8 cellular contexts compared by ENCODE assay signal in the genomic region with DNA sequence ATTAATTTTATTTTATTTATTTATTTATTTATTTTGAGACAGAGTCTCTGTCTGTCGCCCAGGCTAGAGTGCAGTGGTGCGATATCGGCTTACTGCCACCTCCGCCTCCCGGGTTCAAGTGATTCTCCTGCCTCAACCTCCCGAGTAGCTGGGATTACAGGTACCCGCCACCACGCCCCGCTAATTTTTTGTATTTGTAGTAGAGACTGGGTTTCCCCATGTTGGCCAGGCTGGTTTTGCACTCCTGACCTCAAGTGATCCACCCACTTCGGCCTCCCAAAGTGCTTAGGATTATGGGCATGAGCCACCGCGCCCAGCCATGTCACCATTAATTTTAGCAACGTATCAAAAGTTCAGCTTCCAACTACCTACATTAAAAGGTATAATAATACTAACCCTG. TPM values are rescaled to one million over a fixed set of nuclear protein-coding genes. Genes with fewer than 3 reads are reported as not detected.
A peak's percentile ranks its signal among the peaks of the same experiment; 100 is the strongest.
DNase-seq lines count a peak whose midpoint lies in the region; ATAC-seq and TF ChIP-seq lines count a peak whose summit lies in the region.
"Not testable (repeated sequence)": the region's sequence is repeated elsewhere in the genome, so short reads cannot be mapped to it uniquely, and the experiment has no call there.

No MANE protein-coding gene starts in this region.

- CTCF ChIA-PET in A673 (lab: Charles Lee) = interaction anchor here (0.6 kb wide), 1 partner anchor 86 kb away, joined by 3 read pairs; no protein-coding TSS in a partner anchor
- CTCF ChIA-PET in naive thymus-derived CD4-positive, alpha-beta T cell (lab: Charles Lee) = interaction anchor here (1.4 to 3.6 kb wide), 3 partner anchors 17 to 48 kb away, joined by 3 to 29 read pairs (median 4); no protein-coding TSS in a partner anchor

- H3K9me3 Mint-ChIP-seq in activated T-helper 2 cell treated with anti-CD3 and anti-CD28 coated beads, Interferon-gamma antibody, Interleukin-2, Interleukin-4, amounts not matched to agents 10 μg/mL and 5 μg/mL and 100 μg/mL, durations not matched to agents 14 hours and 24 hours and 36 hours; dendritic cell treated with granulocyte-macrophage colony-stimulating factor and Interleukin-4, amounts not matched to agents 40 ng/mL and 50 ng/mL, for 4 days: not testable (repeated sequence)
- H3K9me3 Mint-ChIP-seq in naive thymus-derived CD4-positive, alpha-beta T cell = peaks cover 0 to 30% (median 5%) of the 10 kb centered on the region in 11 donors

- WGBS in hepatocyte (ENCODE audit: low lambda C conversion rate, missing lambda C conversion rate) = 85% methylated on average over 13 of the region's 13 CpGs

- H3K4me3 ChIP-seq in A673 (ENCODE audit: low read depth, low read length, poor library complexity, severe bottlenecking) (peak overlapping the region; percentile 90), H7 (ENCODE audit: insufficient read depth, low read depth, low read length) (peak overlapping the region; percentile 98), hepatocyte (peak overlapping the region; percentile 26)
- H3K4me3 ChIP-seq in naive thymus-derived CD4-positive, alpha-beta T cell (ENCODE audit: low read length) = peak overlapping the region; percentile 69

- H3K4me1 Mint-ChIP-seq in activated T-helper 2 cell treated with anti-CD3 and anti-CD28 coated beads, Interferon-gamma antibody, Interleukin-2, Interleukin-4, amounts not matched to agents 10 μg/mL and 5 μg/mL and 100 μg/mL, durations not matched to agents 14 hours and 24 hours and 36 hours (ENCODE audit: low read depth) = peaks cover 30% of the 10 kb centered on the region
- peaks cover 32% of the 10 kb centered on the region for H3K4me1 Mint-ChIP-seq in dendritic cell treated with granulocyte-macrophage colony-stimulating factor and Interleukin-4, amounts not matched to agents 40 ng/mL and 50 ng/mL, for 4 days (ENCODE audit: low read depth)
- H3K4me1 Mint-ChIP-seq in naive thymus-derived CD4-positive, alpha-beta T cell = peaks cover 12 to 48% (median 46%) of the 10 kb centered on the region in 7 donors

- not testable (repeated sequence) for H3K36me3 ChIP-seq in A673 (ENCODE audit: insufficient read depth, low read length, poor library complexity, severe bottlenecking); H7 (replicated peaks; ENCODE audit: control insufficient read depth, insufficient read depth, low read length); hepatocyte (replicated peaks; ENCODE audit: insufficient read depth, low read depth); naive thymus-derived CD4-positive, alpha-beta T cell (ENCODE audit: control insufficient read depth in 2 of 3, insufficient read depth in 3 of 3, low read length in 3 of 3)

- H3K4me2 ChIP-seq in hepatocyte = peak overlapping the region; percentile 89

- H3K4me1 ChIP-seq in A673 (ENCODE audit: insufficient read depth, low read length, poor library complexity, severe bottlenecking) (peaks cover 12% of the 10 kb centered on the region), hepatocyte (ENCODE audit: insufficient read depth) (peaks cover 22% of the 10 kb centered on the region)
- peaks cover 7 to 13% of the 10 kb centered on the region in 2 donors for H3K4me1 ChIP-seq in naive thymus-derived CD4-positive, alpha-beta T cell (ENCODE audit: control insufficient read depth in 2 of 2, insufficient read depth in 2 of 2, low read length in 2 of 2)

- H3K27ac Mint-ChIP-seq in activated T-helper 2 cell treated with anti-CD3 and anti-CD28 coated beads, Interferon-gamma antibody, Interleukin-2, Interleukin-4, amounts not matched to agents 10 μg/mL and 5 μg/mL and 100 μg/mL, durations not matched to agents 14 hours and 24 hours and 36 hours = peak overlapping the region; percentile 86
- H3K27ac Mint-ChIP-seq in dendritic cell treated with granulocyte-macrophage colony-stimulating factor and Interleukin-4, amounts not matched to agents 40 ng/mL and 50 ng/mL, for 4 days = peak overlapping the region; percentile 99
- peak overlapping the region; percentile 93 to 100 (median 99) for H3K27ac Mint-ChIP-seq in naive thymus-derived CD4-positive, alpha-beta T cell

- not testable (repeated sequence) for BruUV-seq in A673 (replicated peaks; lab: Mats Ljungman, UMichigan)

- not testable (repeated sequence) for H4K20me1 ChIP-seq in hepatocyte (ENCODE audit: insufficient read depth, poor library complexity, severe bottlenecking)

- not testable (repeated sequence) for H3K9me3 ChIP-seq in A673 (ENCODE audit: low read depth, low read length, poor library complexity, severe bottlenecking); hepatocyte (ENCODE audit: low read depth); naive thymus-derived CD4-positive, alpha-beta T cell (ENCODE audit: control insufficient read depth in 2 of 3, low read length in 3 of 3)

- not testable (repeated sequence) for DNase-seq in A673 (ENCODE audit: low spot score); H7; activated T-helper 2 cell treated with anti-CD3 and anti-CD28 coated beads, Interferon-gamma antibody, Interleukin-2, Interleukin-4, amounts not matched to agents 10 μg/mL and 5 μg/mL and 100 μg/mL, durations not matched to agents 14 hours and 24 hours and 36 hours (ENCODE audit: low spot score); hepatocyte (ENCODE audit: low spot score)
- DNase-seq in RPMI8226 = peak; percentile 47
- DNase-seq in naive thymus-derived CD4-positive, alpha-beta T cell = peak in 2 of 9 donors; percentile 9 to 15
- peak; percentile 25 for DNase-seq in stimulated activated CD4-positive, alpha-beta T cell treated with anti-CD3 and anti-CD28 coated beads, Interleukin-15, amount 100 ng/mL, for 24 hours

- H2AFZ ChIP-seq in hepatocyte = peak overlapping the region; percentile 80

- H3K27ac ChIP-seq in A673 (ENCODE audit: low read depth, low read length, poor library complexity, severe bottlenecking) = peak overlapping the region; percentile 84
- H3K27ac ChIP-seq in hepatocyte = peak overlapping the region; percentile 97
- H3K27ac ChIP-seq in naive thymus-derived CD4-positive, alpha-beta T cell (ENCODE audit: low read depth, low read length) = peak overlapping the region; percentile 94

- peaks cover 38% of the 10 kb centered on the region for H3K79me2 ChIP-seq in hepatocyte

- not testable (repeated sequence) for H3K27me3 ChIP-seq in A673 (replicated peaks; ENCODE audit: insufficient read depth, low read depth, low read length, poor library complexity); H7 (ENCODE audit: control insufficient read depth, insufficient read depth, low read length); hepatocyte; naive thymus-derived CD4-positive, alpha-beta T cell (ENCODE audit: control insufficient read depth in 2 of 2, insufficient read depth in 2 of 2, low read length in 2 of 2)

- ATAC-seq in naive thymus-derived CD4-positive, alpha-beta T cell = not testable (repeated sequence)

- H3K4me3 Mint-ChIP-seq in activated T-helper 2 cell treated with anti-CD3 and anti-CD28 coated beads, Interferon-gamma antibody, Interleukin-2, Interleukin-4, amounts not matched to agents 10 μg/mL and 5 μg/mL and 100 μg/mL, durations not matched to agents 14 hours and 24 hours and 36 hours (ENCODE audit: low read depth) = peak overlapping the region; percentile 98
- H3K4me3 Mint-ChIP-seq in dendritic cell treated with granulocyte-macrophage colony-stimulating factor and Interleukin-4, amounts not matched to agents 40 ng/mL and 50 ng/mL, for 4 days = peak overlapping the region; percentile 93
- H3K4me3 Mint-ChIP-seq in naive thymus-derived CD4-positive, alpha-beta T cell = peak overlapping the region; percentile 93 to 99 (median 98)

- intact Hi-C loops in A673 (cut with micrococcal nuclease; ENCODE audit: unreplicated experiment) = not testable (repeated sequence)
- intact Hi-C loops in activated T-helper 2 cell treated with anti-CD3 and anti-CD28 coated beads, Interferon-gamma antibody, Interleukin-2, Interleukin-4, amounts not matched to agents 10 μg/mL and 5 μg/mL and 100 μg/mL, durations not matched to agents 14 hours and 24 hours and 36 hours (cut with micrococcal nuclease) = loop anchor here (5.0 kb wide), 1 partner anchor 215 kb away; the partner anchor contains the start of gene MOB1B
- intact Hi-C loops in dendritic cell treated with granulocyte-macrophage colony-stimulating factor and Interleukin-4, amounts not matched to agents 40 ng/mL and 50 ng/mL, for 4 days (cut with micrococcal nuclease) = loop anchor here (5.0 kb wide), 2 partner anchors 260 to 305 kb away; partner anchors contain the start of gene DCK
- intact Hi-C loops in naive thymus-derived CD4-positive, alpha-beta T cell (cut with micrococcal nuclease) = loop anchor here in 1 of 2 donors (5.0 kb wide), 1 partner anchor 925 kb away; the partner anchor contains the start of gene SULT1B1

- H3K27me3 Mint-ChIP-seq in activated T-helper 2 cell treated with anti-CD3 and anti-CD28 coated beads, Interferon-gamma antibody, Interleukin-2, Interleukin-4, amounts not matched to agents 10 μg/mL and 5 μg/mL and 100 μg/mL, durations not matched to agents 14 hours and 24 hours and 36 hours (ENCODE audit: low read depth); dendritic cell treated with granulocyte-macrophage colony-stimulating factor and Interleukin-4, amounts not matched to agents 40 ng/mL and 50 ng/mL, for 4 days; naive thymus-derived CD4-positive, alpha-beta T cell: not testable (repeated sequence)

- TF ChIP-seq CTCF in A673 (conservative IDR thresholded peaks at IDR 0.05; ENCODE audit: low read depth, low read length); hepatocyte (IDR thresholded peaks at IDR 0.05; ENCODE audit: poor library complexity): not testable (repeated sequence)

- H3K9me2 ChIP-seq in hepatocyte (replicated peaks; ENCODE audit: insufficient read depth) = not testable (repeated sequence)

- H3K36me3 Mint-ChIP-seq in activated T-helper 2 cell treated with anti-CD3 and anti-CD28 coated beads, Interferon-gamma antibody, Interleukin-2, Interleukin-4, amounts not matched to agents 10 μg/mL and 5 μg/mL and 100 μg/mL, durations not matched to agents 14 hours and 24 hours and 36 hours (ENCODE audit: low read depth) = peaks cover 35% of the 10 kb centered on the region
- H3K36me3 Mint-ChIP-seq in dendritic cell treated with granulocyte-macrophage colony-stimulating factor and Interleukin-4, amounts not matched to agents 40 ng/mL and 50 ng/mL, for 4 days (ENCODE audit: low read depth) = peaks cover 34% of the 10 kb centered on the region
- peaks cover 4 to 29% (median 21%) of the 10 kb centered on the region in 5 donors for H3K36me3 Mint-ChIP-seq in naive thymus-derived CD4-positive, alpha-beta T cell

- POLR2A ChIA-PET in A673 (lab: Charles Lee; ENCODE audit: low non-redundant PET) = not testable (repeated sequence)
- POLR2A ChIA-PET in naive thymus-derived CD4-positive, alpha-beta T cell (lab: Charles Lee) = interaction anchor here (0.8 to 5.3 kb wide), 10 partner anchors 10 to 306 kb away, joined by 3 to 174 read pairs (median 8); partner anchors contain the start of genes DCK, GRSF1 and RUFY3

RNA-seq across cellular contexts. Expression of gene UTP3, which starts 1.0 kb away (rescaled TPM):
- total RNA-seq in A673 (2021) (16.2 and 17.1 TPM in 2 replicates), hepatocyte (16.2 and 19.8 TPM in 2 replicates)
- 11.5 and 12.3 TPM in 2 replicates for total RNA-seq in H7 (2014; rRNA removed; shearing (Covaris generic))
- total RNA-seq in activated T-helper 2 cell treated with anti-CD3 and anti-CD28 coated beads, Interferon-gamma antibody, Interleukin-2, Interleukin-4, amounts not matched to agents 10 μg/mL and 5 μg/mL and 100 μg/mL, durations not matched to agents 14 hours and 24 hours and 36 hours = 44.1 and 46.3 TPM in 2 replicates
- 12.0 and 13.9 TPM in 2 replicates for polyA plus RNA-seq in hepatocyte
- total RNA-seq in naive thymus-derived CD4-positive, alpha-beta T cell = 10 to 100 TPM; 17.4 to 44.9 (median 36.5) TPM
- 10 to 100 TPM; 11.3 to 23.2 TPM for polyA plus RNA-seq in naive thymus-derived CD4-positive, alpha-beta T cell

RNA-seq across cellular contexts. Expression of gene JCHAIN, which starts 21.0 kb away (rescaled TPM):
- total RNA-seq in A673 (2021) (not detected in 2 replicates), hepatocyte (0.44 TPM in 1 of 2 replicates, not detected in the other)
- not detected in 2 replicates for total RNA-seq in H7 (2014; rRNA removed; shearing (Covaris generic))
- total RNA-seq in activated T-helper 2 cell treated with anti-CD3 and anti-CD28 coated beads, Interferon-gamma antibody, Interleukin-2, Interleukin-4, amounts not matched to agents 10 μg/mL and 5 μg/mL and 100 μg/mL, durations not matched to agents 14 hours and 24 hours and 36 hours = not detected in 2 replicates
- not detected in 2 replicates for polyA plus RNA-seq in hepatocyte
- 100 to 1,000 TPM in 1 of 5 experiments, 10 to 100 TPM in 1, not detected in 3; 71.5 to 223 TPM for total RNA-seq in naive thymus-derived CD4-positive, alpha-beta T cell
- 1 to 10 TPM in 1 of 2 donors, under 1 TPM in 1; 0.81 to 2.3 TPM for polyA plus RNA-seq in naive thymus-derived CD4-positive, alpha-beta T cell

RNA-seq across cellular contexts. Expression of gene RUFY3, which starts 34.4 kb away (rescaled TPM):
- total RNA-seq in A673 (2021) (25.1 and 27.5 TPM in 2 replicates), hepatocyte (31.2 and 40.1 TPM in 2 replicates)
- 32.7 and 38.4 TPM in 2 replicates for total RNA-seq in H7 (2014; rRNA removed; shearing (Covaris generic))
- total RNA-seq in activated T-helper 2 cell treated with anti-CD3 and anti-CD28 coated beads, Interferon-gamma antibody, Interleukin-2, Interleukin-4, amounts not matched to agents 10 μg/mL and 5 μg/mL and 100 μg/mL, durations not matched to agents 14 hours and 24 hours and 36 hours = 20.5 and 22.3 TPM in 2 replicates
- polyA plus RNA-seq in hepatocyte = 22.2 and 25.6 TPM in 2 replicates
- 10 to 100 TPM; 17.3 to 41.2 (median 39.3) TPM for total RNA-seq in naive thymus-derived CD4-positive, alpha-beta T cell
- 1 to 10 TPM; 4.0 to 5.7 TPM for polyA plus RNA-seq in naive thymus-derived CD4-positive, alpha-beta T cell

RNA-seq across cellular contexts. Expression of gene ENAM, which starts 58.8 kb away (rescaled TPM):
- total RNA-seq in A673 (2021) (not detected in 2 replicates), hepatocyte (0.20 and 4.4 TPM in 2 replicates)
- not detected in 2 replicates for total RNA-seq in H7 (2014; rRNA removed; shearing (Covaris generic))
- not detected in 2 replicates for total RNA-seq in activated T-helper 2 cell treated with anti-CD3 and anti-CD28 coated beads, Interferon-gamma antibody, Interleukin-2, Interleukin-4, amounts not matched to agents 10 μg/mL and 5 μg/mL and 100 μg/mL, durations not matched to agents 14 hours and 24 hours and 36 hours
- polyA plus RNA-seq in hepatocyte = 0.64 TPM in 1 of 2 replicates, not detected in the other
- not detected for total RNA-seq in naive thymus-derived CD4-positive, alpha-beta T cell
- polyA plus RNA-seq in naive thymus-derived CD4-positive, alpha-beta T cell = not detected

Comparison
In these comparisons a context has a peak if more than half of its experiments do, and no peak if none do; other contexts are left out.
1. H3K4me3 ChIP-seq: peak in every context shown above with its lines; median percentile 98 in H7; 90 in A673; 69 in naive thymus-derived CD4-positive, alpha-beta T cell; 26 in hepatocyte.